Comparison of ENCODE assay signal across 8 cellular contexts in the genomic region with DNA sequence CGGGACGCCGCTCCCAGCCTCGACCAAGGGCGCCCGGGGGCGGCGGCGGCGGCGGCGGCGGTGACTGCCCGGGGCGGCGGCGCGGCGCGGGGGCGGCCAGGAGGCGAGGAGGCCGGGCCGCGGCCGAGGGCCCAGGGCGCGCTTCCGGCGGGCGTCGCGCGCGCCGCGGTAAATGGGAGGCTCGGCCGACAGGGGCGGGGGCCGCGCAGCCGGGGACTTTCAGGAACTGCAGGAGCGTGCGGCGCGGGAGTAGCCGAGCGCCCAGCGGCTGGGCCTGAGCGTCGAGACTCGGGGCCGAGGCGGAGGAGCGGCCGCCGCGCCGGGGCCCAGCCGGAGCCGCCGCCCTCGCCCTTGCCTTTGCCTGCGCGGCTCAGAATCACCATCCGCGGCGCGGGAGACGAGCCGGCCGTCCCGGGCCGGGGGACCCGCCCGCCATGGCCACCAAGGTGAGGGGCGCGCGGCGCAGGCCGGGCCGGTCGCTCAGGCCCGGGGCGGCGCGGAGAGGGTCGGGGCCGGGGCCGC. TPM values are rescaled to one million over a fixed set of nuclear protein-coding genes. Genes with fewer than 3 reads are reported as not detected.
DNase-seq lines count a peak whose midpoint lies in the region; ATAC-seq and TF ChIP-seq lines count a peak whose summit lies in the region.

TSS of gene SNX9 (plus strand) at position 246 of the 522 bp plus-strand sequence. CDS start at position 435, 189 bp downstream.

- H3K27me3 Mint-ChIP-seq in Calu3 (ENCODE audit: unreplicated experiment) = no peaks in the 10 kb centered on the region

- peak in 1 of 2 donors; percentile 20 for TF ChIP-seq EP300 in tibial nerve (IDR thresholded peaks at IDR 0.05)

- no peaks in the 10 kb centered on the region for H3K9me3 Mint-ChIP-seq in Calu3 (ENCODE audit: low read depth, unreplicated experiment)

- no peaks in the 10 kb centered on the region for H3K27me3 ChIP-seq in tibial nerve

- H3K4me3 ChIP-seq in tibial nerve = peak within 1 kb of the TSS; percentile 63 to 97 (median 94)

- no peaks in the 10 kb centered on the region for H3K9me3 ChIP-seq in tibial nerve

- WGBS in tibial nerve, 2 donors = 0 to 2% methylated on average over 10 to 19 of the region's 91 CpGs

- peak; percentile 65 to 73 for TF ChIP-seq POLR2A in tibial nerve (IDR thresholded peaks at IDR 0.05)

- CTCF ChIA-PET in Calu3 (lab: Charles Lee) = no interaction called here

- ATAC-seq in GM21360 (IDR thresholded peaks at IDR 0.05; ENCODE audit: unreplicated experiment) = peak; percentile 71

- intact Hi-C loops in Calu3 (cut with micrococcal nuclease; ENCODE audit: unreplicated experiment) = loop anchor here (5.0 kb wide), 1 partner anchor 61 kb away; no protein-coding TSS in a partner anchor

- H3K4me3 Mint-ChIP-seq in Calu3 (ENCODE audit: low read depth, unreplicated experiment) = peak within 1 kb of the TSS; percentile 82

- H3K36me3 Mint-ChIP-seq in Calu3 (ENCODE audit: insufficient read depth, unreplicated experiment) = peaks cover 30% of the 10 kb centered on the region

- DNase-seq in Calu3 = peak; percentile 69
- DNase-seq in HT-29 (ENCODE audit: low spot score) = peak; percentile 73
- DNase-seq in SK-MEL-5 (ENCODE audit: low read depth, low spot score) = peak; percentile 66
- peak; percentile 71 for DNase-seq in activated naive CD4-positive, alpha-beta T cell treated with anti-CD3 and anti-CD28 coated beads, Interleukin-2, amount 50 U/mL, for 16 hours
- DNase-seq in globus pallidus (ENCODE audit: low spot score) = peak; percentile 73
- peak in 44 of 56 donors; percentile 21 to 78 (median 53) for DNase-seq in nucleus accumbens (lab: John Stamatoyannopoulos, UW)
- DNase-seq in tibial nerve (ENCODE audit: low spot score in 2 of 2) = peak; percentile 38 to 51

- H3K4me1 ChIP-seq in tibial nerve = peaks cover 0 to 29% (median 9%) of the 10 kb centered on the region in 4 donors

- no TSS peak for BruUV-seq in Calu3 (replicated peaks; lab: Mats Ljungman, UMichigan)

- in situ Hi-C loops in SK-MEL-5 (cut with HindIII; ENCODE audit: low pct_unique_long_range_greater_than_20kb, low sequenced_read_pairs) = no loop called here

- H3K27ac ChIP-seq in tibial nerve = peak within 1 kb of the TSS; percentile 83 to 98 (median 98)

- H3K36me3 ChIP-seq in tibial nerve = no peaks in the 10 kb centered on the region

- no peaks in the 10 kb centered on the region for H3K4me1 Mint-ChIP-seq in Calu3 (ENCODE audit: low read depth, unreplicated experiment)

- H3K27ac Mint-ChIP-seq in Calu3 (ENCODE audit: unreplicated experiment) = peak within 1 kb of the TSS; percentile 96

- TF ChIP-seq CTCF in Calu3 (IDR thresholded peaks at IDR 0.05; ENCODE audit: unreplicated experiment) (no peak), tibial nerve (IDR thresholded peaks at IDR 0.05) (peak in 3 of 5 experiments; percentile 14 to 57 (median 54))

RNA-seq across cellular contexts. Expression of gene SNX9, which starts in this region (rescaled TPM):
- total RNA-seq in Calu3 (2022) (16.6 and 17.7 TPM in 2 replicates), tibial nerve (10 to 100 TPM; 61.2 to 69.2 (median 63.9) TPM)
- 10.6 and 11.1 TPM in 2 replicates for total RNA-seq in HT-29 (2014; rRNA removed; shearing (Covaris generic))
- 138 and 144 TPM in 2 replicates for total RNA-seq in SK-MEL-5 (2014; rRNA removed; shearing (Covaris generic))
- 110 and 140 TPM in 2 replicates for polyA plus RNA-seq in SK-MEL-5 (2015; cell fraction: cytosol; rRNA removed)
- polyA plus RNA-seq in SK-MEL-5 (2015; cell fraction: nucleus; rRNA removed) = 63.9 and 71.4 TPM in 2 replicates

Comparison
In these comparisons a context has a peak if more than half of its experiments do, and no peak if none do; other contexts are left out.
1. Peak in every context shown above with its lines: DNase-seq, ATAC-seq, H3K4me3 ChIP-seq and H3K27ac ChIP-seq.